ENCODE assay signal across 1 cellular context in genomic region chr1:201447911-201448871, GRCh38.
A peak's percentile ranks its signal among the peaks of the same experiment; 100 is the strongest.
TF ChIP-seq lines count a peak whose summit lies in the region.

No MANE protein-coding gene starts in this region.

TF ChIP-seq in K562, 482 proteins besides CTCF, POLR2A, EP300 and RAD21 (continued from another document and continues in another):
- TF ChIP-seq TOE1 (IDR thresholded peaks at IDR 0.05; ENCODE audit: borderline replicate concordance), result no peak
- TF ChIP-seq TOE1 (CRISPR knock-in tag; IDR thresholded peaks at IDR 0.05; ENCODE audit: borderline replicate concordance, low read depth), result no peak
- TF ChIP-seq, protein P1, sequence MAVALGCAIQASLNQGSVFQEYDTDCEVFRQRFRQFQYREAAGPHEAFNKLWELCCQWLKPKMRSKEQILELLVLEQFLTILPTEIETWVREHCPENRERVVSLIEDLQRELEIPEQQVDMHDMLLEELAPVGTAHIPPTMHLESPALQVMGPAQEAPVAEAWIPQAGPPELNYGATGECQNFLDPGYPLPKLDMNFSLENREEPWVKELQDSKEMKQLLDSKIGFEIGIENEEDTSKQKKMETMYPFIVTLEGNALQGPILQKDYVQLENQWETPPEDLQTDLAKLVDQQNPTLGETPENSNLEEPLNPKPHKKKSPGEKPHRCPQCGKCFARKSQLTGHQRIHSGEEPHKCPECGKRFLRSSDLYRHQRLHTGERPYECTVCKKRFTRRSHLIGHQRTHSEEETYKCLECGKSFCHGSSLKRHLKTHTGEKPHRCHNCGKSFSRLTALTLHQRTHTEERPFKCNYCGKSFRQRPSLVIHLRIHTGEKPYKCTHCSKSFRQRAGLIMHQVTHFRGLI (CRISPR knock-in tag; IDR thresholded peaks at IDR 0.05), result no peak
- no peak for TF ChIP-seq NCOA6 (IDR thresholded peaks at IDR 0.05)
- TF ChIP-seq L3MBTL2 (IDR thresholded peaks at IDR 0.05), result peak; percentile 31; the same call in 1 of the 2 replicates
- TF ChIP-seq CTBP1 (IDR thresholded peaks at IDR 0.05; ENCODE audit: borderline replicate concordance), result peak; percentile 70; the same call in 1 of the 2 replicates
- no peak for TF ChIP-seq CREB1 (IDR thresholded peaks at IDR 0.05)
- peak; percentile 42; the same call in 1 of the 2 replicates for TF ChIP-seq CREB1 (CRISPR knock-in tag; IDR thresholded peaks at IDR 0.05)
- no peak for TF ChIP-seq CEBPG (CRISPR knock-in tag; IDR thresholded peaks at IDR 0.05)
- TF ChIP-seq CEBPG (tag; conservative IDR thresholded peaks at IDR 0.05 in 1 of 2, IDR thresholded peaks at IDR 0.05 in 1 of 2), result peak in 1 of 2 experiments; percentile 68; a peak in 1 of 4 replicates
- no peak for TF ChIP-seq TCFL5 (CRISPR knock-in tag; conservative IDR thresholded peaks at IDR 0.05)
- TF ChIP-seq ZBTB7A (IDR thresholded peaks at IDR 0.05; ENCODE audit: borderline replicate concordance, control insufficient read depth, low read depth, low read length), result 0 out of 2 replicates have a peak, but pooled peaks have one; percentile 29
- no peak for TF ChIP-seq ZNF277 (CRISPR knock-in tag; IDR thresholded peaks at IDR 0.05; ENCODE audit: borderline replicate concordance)
- 0 out of 2 replicates have a peak, but pooled peaks have one; percentile 9 for TF ChIP-seq EGR1 (conservative IDR thresholded peaks at IDR 0.05)
- TF ChIP-seq, protein P2, sequence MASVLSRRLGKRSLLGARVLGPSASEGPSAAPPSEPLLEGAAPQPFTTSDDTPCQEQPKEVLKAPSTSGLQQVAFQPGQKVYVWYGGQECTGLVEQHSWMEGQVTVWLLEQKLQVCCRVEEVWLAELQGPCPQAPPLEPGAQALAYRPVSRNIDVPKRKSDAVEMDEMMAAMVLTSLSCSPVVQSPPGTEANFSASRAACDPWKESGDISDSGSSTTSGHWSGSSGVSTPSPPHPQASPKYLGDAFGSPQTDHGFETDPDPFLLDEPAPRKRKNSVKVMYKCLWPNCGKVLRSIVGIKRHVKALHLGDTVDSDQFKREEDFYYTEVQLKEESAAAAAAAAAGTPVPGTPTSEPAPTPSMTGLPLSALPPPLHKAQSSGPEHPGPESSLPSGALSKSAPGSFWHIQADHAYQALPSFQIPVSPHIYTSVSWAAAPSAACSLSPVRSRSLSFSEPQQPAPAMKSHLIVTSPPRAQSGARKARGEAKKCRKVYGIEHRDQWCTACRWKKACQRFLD (CRISPR knock-in tag; IDR thresholded peaks at IDR 0.05), result no peak
- TF ChIP-seq RFX1 (IDR thresholded peaks at IDR 0.05), result no peak
- TF ChIP-seq SP1 (CRISPR knock-in tag; IDR thresholded peaks at IDR 0.05), result peak; percentile 64
- TF ChIP-seq HCFC1 (IDR thresholded peaks at IDR 0.05; ENCODE audit: low read depth, low read length), result no peak
- peak; percentile 28; the same call in 1 of the 2 replicates for TF ChIP-seq CXXC5 (CRISPR knock-in tag; IDR thresholded peaks at IDR 0.05)
- TF ChIP-seq CCAR2 (IDR thresholded peaks at IDR 0.05; ENCODE audit: low read depth, low read length), result no peak
- no peak for TF ChIP-seq STAT6 (CRISPR knock-in tag; IDR thresholded peaks at IDR 0.05)
- no peak for TF ChIP-seq GTF2E2 (tag; IDR thresholded peaks at IDR 0.05)
- peak; percentile 60; the same call in 1 of the 2 replicates for TF ChIP-seq TFAP4 (CRISPR knock-in tag; IDR thresholded peaks at IDR 0.05; ENCODE audit: borderline replicate concordance)
- TF ChIP-seq CCNT2 (IDR thresholded peaks at IDR 0.05; ENCODE audit: borderline replicate concordance, extremely low read depth, insufficient read length, low read depth, low read length), result no peak
- TF ChIP-seq ZBTB34 (CRISPR knock-in tag; IDR thresholded peaks at IDR 0.05), result no peak
- TF ChIP-seq THAP7 (CRISPR knock-in tag; IDR thresholded peaks at IDR 0.05), result no peak
- TF ChIP-seq, protein P3, sequence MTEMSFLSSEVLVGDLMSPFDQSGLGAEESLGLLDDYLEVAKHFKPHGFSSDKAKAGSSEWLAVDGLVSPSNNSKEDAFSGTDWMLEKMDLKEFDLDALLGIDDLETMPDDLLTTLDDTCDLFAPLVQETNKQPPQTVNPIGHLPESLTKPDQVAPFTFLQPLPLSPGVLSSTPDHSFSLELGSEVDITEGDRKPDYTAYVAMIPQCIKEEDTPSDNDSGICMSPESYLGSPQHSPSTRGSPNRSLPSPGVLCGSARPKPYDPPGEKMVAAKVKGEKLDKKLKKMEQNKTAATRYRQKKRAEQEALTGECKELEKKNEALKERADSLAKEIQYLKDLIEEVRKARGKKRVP (CRISPR knock-in tag; IDR thresholded peaks at IDR 0.05), result 0 out of 2 replicates have a peak, but pooled peaks have one; percentile 12
- TF ChIP-seq, protein P4, sequence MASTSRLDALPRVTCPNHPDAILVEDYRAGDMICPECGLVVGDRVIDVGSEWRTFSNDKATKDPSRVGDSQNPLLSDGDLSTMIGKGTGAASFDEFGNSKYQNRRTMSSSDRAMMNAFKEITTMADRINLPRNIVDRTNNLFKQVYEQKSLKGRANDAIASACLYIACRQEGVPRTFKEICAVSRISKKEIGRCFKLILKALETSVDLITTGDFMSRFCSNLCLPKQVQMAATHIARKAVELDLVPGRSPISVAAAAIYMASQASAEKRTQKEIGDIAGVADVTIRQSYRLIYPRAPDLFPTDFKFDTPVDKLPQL (IDR thresholded peaks at IDR 0.05; ENCODE audit: extremely low read depth, insufficient read length), result no peak
- TF ChIP-seq GABPB1 (CRISPR knock-in tag; IDR thresholded peaks at IDR 0.05), result peak; percentile 81
- peak; percentile 83 for TF ChIP-seq DEAF1 (CRISPR knock-in tag; IDR thresholded peaks at IDR 0.05)
- no peak for TF ChIP-seq CBFA2T2 (conservative IDR thresholded peaks at IDR 0.05)
- TF ChIP-seq ILF3 (IDR thresholded peaks at IDR 0.05; ENCODE audit: borderline replicate concordance), result no peak
- TF ChIP-seq STAG1 (CRISPR knock-in tag; IDR thresholded peaks at IDR 0.05; ENCODE audit: borderline replicate concordance), result peak; percentile 61
- TF ChIP-seq ZNF212 (CRISPR knock-in tag; IDR thresholded peaks at IDR 0.05), result no peak
- peak; percentile 85 for TF ChIP-seq SMC3 (conservative IDR thresholded peaks at IDR 0.05; ENCODE audit: insufficient read depth, low read depth, low read length)
- no peak for TF ChIP-seq PRMT5 (CRISPR knock-in tag; IDR thresholded peaks at IDR 0.05)
- TF ChIP-seq YBX1 (IDR thresholded peaks at IDR 0.05), result no peak
- TF ChIP-seq VEZF1 (CRISPR knock-in tag; IDR thresholded peaks at IDR 0.05), result no peak
- TF ChIP-seq, protein P5, sequence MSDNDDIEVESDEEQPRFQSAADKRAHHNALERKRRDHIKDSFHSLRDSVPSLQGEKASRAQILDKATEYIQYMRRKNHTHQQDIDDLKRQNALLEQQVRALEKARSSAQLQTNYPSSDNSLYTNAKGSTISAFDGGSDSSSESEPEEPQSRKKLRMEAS (CRISPR knock-in tag; IDR thresholded peaks at IDR 0.05), result peak; percentile 31; the same call in 1 of the 2 replicates
- no peak for TF ChIP-seq SRSF1 (IDR thresholded peaks at IDR 0.05; ENCODE audit: low read depth, low read length)
- TF ChIP-seq, protein P6, sequence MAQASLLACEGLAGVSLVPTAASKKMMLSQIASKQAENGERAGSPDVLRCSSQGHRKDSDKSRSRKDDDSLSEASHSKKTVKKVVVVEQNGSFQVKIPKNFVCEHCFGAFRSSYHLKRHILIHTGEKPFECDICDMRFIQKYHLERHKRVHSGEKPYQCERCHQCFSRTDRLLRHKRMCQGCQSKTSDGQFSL (CRISPR knock-in tag; IDR thresholded peaks at IDR 0.05), result 0 out of 2 replicates have a peak, but pooled peaks have one; percentile 19
- TF ChIP-seq, protein P6 (tag; IDR thresholded peaks at IDR 0.05), result no peak
- no peak for TF ChIP-seq MCM5 (IDR thresholded peaks at IDR 0.05; ENCODE audit: low read depth)
- no peak for TF ChIP-seq SIX5 (IDR thresholded peaks at IDR 0.05; ENCODE audit: borderline replicate concordance in 1 of 2, insufficient read depth in 1 of 2, low read depth in 1 of 2, low read length in 2 of 2)
- TF ChIP-seq, protein P7, sequence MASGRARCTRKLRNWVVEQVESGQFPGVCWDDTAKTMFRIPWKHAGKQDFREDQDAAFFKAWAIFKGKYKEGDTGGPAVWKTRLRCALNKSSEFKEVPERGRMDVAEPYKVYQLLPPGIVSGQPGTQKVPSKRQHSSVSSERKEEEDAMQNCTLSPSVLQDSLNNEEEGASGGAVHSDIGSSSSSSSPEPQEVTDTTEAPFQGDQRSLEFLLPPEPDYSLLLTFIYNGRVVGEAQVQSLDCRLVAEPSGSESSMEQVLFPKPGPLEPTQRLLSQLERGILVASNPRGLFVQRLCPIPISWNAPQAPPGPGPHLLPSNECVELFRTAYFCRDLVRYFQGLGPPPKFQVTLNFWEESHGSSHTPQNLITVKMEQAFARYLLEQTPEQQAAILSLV (tag; IDR thresholded peaks at IDR 0.05), result no peak
- 0 out of 4 replicates have a peak, but pooled peaks of 1 of the 2 experiments have one; percentile 58 for TF ChIP-seq SRF (CRISPR knock-in tag; IDR thresholded peaks at IDR 0.05)
- no peak for TF ChIP-seq HDGF (IDR thresholded peaks at IDR 0.05)
- no peak for TF ChIP-seq SRSF3 (IDR thresholded peaks at IDR 0.05; ENCODE audit: insufficient read depth, low read length)
